8 cellular contexts compared by ENCODE assay signal in genomic region chr1:204162498-204163074, GRCh38. TPM values are rescaled to one million over a fixed set of nuclear protein-coding genes. Genes with fewer than 3 reads are reported as not detected.
DNase-seq lines count a peak whose midpoint lies in the region; ATAC-seq and TF ChIP-seq lines count a peak whose summit lies in the region.

No MANE protein-coding gene starts in this region.

- in situ Hi-C loops in Caki2 (cut with HindIII; ENCODE audit: low pct_unique_long_range_greater_than_20kb, low sequenced_read_pairs): no loop called here

- DNase-seq in Caki2 (ENCODE audit: low read depth) (peak; percentile 76), NCI-H446 (lab: John Stamatoyannopoulos, UW) (peak; percentile 76 to 89), kidney glomerular epithelial cell (lab: John Stamatoyannopoulos, UW) (peak; percentile 57)
- peak; percentile 83 for DNase-seq in activated CD4-positive, CD25-positive, alpha-beta regulatory T cell treated with anti-CD3 and anti-CD28 coated beads, Interleukin-2, amount 50 U/mL, for 72 hours
- DNase-seq in central memory CD4-positive, alpha-beta T cell: peak; percentile 64
- DNase-seq in stimulated activated CD4-positive, alpha-beta T cell treated with anti-CD3 and anti-CD28 coated beads, Interleukin-2, amount 100 ng/mL, for 4 hours (ENCODE audit: low read depth): peak; percentile 66

- ATAC-seq in HG03095 (IDR thresholded peaks at IDR 0.05; ENCODE audit: unreplicated experiment) (peak; percentile 68), GM18505 (IDR thresholded peaks at IDR 0.05; ENCODE audit: unreplicated experiment) (no peak)

- no peak for TF ChIP-seq POLR2A in GM18505 (IDR thresholded peaks at IDR 0.05; ENCODE audit: borderline replicate concordance, extremely low read depth, insufficient read depth, insufficient read length)

RNA-seq across cellular contexts. Expression of gene REN, which starts 3.6 kb away (rescaled TPM):
- not detected in 2 replicates for total RNA-seq in Caki2 (2014; rRNA removed; shearing (Covaris generic); ENCODE audit: low replicate concordance)

RNA-seq across cellular contexts. Expression of gene ETNK2, which starts 10.7 kb away (rescaled TPM):
- total RNA-seq in Caki2 (2014; rRNA removed; shearing (Covaris generic); ENCODE audit: low replicate concordance): 5.3 and 5.6 TPM in 2 replicates

RNA-seq across cellular contexts. Expression of gene KISS1, which starts 33.7 kb away (rescaled TPM):
- total RNA-seq in Caki2 (2014; rRNA removed; shearing (Covaris generic); ENCODE audit: low replicate concordance): not detected in 2 replicates

RNA-seq across cellular contexts. Expression of gene GOLT1A, which starts 51.2 kb away (rescaled TPM):
- total RNA-seq in Caki2 (2014; rRNA removed; shearing (Covaris generic); ENCODE audit: low replicate concordance): 8.5 TPM in 1 of 2 replicates, not detected in the other
